ENCODE assay signal across 31 cellular contexts in the genomic region with DNA sequence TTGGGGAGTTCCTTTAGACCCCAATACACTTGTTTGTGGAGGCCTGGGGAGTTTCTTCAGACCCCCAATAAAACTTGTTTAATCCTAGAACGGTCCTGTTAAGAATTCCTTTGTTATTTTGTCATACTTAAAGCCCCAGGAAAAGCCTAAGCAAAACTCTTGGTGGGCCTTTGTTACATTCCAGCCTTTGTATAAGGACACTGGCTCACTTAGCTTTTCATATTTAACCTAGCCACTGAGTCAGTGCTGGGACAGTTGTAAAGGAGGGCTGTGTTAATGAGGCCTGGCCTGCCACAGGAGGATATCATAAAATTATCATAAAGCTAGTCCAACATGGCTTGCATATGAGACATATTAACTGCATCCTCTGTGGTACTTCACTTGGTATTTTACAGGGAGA.
DNase-seq lines count a peak whose midpoint lies in the region; ATAC-seq, FAIRE-seq and TF ChIP-seq lines count a peak whose summit lies in the region.
"Had no signal": no experiment of that assay in that cellular context is flagged by ENCODE, and none has a peak within 500 bp of the region (broad histone marks: within the 10 kb centered on the region; RNA-seq: fewer than 3 reads in every experiment).

No MANE protein-coding gene starts in this region.

- peak overlapping the region; percentile 34 for H2AFZ ChIP-seq in astrocyte (ENCODE audit: low read depth, low read length)
- H2AFZ ChIP-seq: GM23248, PC-9 had no signal

- H3K4me2 ChIP-seq in astrocyte (ENCODE audit: low read length) (no peak overlapping the region), mesendoderm (ENCODE audit: low read length) (no peak overlapping the region)
- H3K4me2 ChIP-seq: A549, PC-9 had no signal

- H3K27me3 Mint-ChIP-seq in astrocyte (ENCODE audit: low read depth, unreplicated experiment): no peaks in the 10 kb centered on the region
- H3K27me3 Mint-ChIP-seq: B cell; CD8-positive, alpha-beta memory T cell; T-cell had no signal

- WGBS in mesendoderm (ENCODE audit: extremely low coverage, insufficient coverage, low lambda C conversion rate): no CpG with 5 or more reads among the region's 1 CpG
- WGBS in pancreas, 2 donors: 33 to 56% methylated on average over 1 of the region's 1 CpG

- H2BK120ac ChIP-seq in mesendoderm (ENCODE audit: low read depth, low read length): peak overlapping the region; percentile 45

- no peaks in the 10 kb centered on the region for H3K9me3 Mint-ChIP-seq in astrocyte (ENCODE audit: unreplicated experiment)
- H3K9me3 Mint-ChIP-seq: HFFc6 had no signal

- no peak overlapping the region for H3K23ac ChIP-seq in mesendoderm (ENCODE audit: low read length)

- no peaks in the 10 kb centered on the region for H3K79me1 ChIP-seq in mesendoderm (ENCODE audit: low read length)

- H3K36me3 Mint-ChIP-seq in astrocyte (ENCODE audit: low read depth, unreplicated experiment): no peaks in the 10 kb centered on the region
- H3K36me3 Mint-ChIP-seq: CD8-positive, alpha-beta memory T cell; T-cell had no signal

- no peak overlapping the region for H2BK15ac ChIP-seq in mesendoderm (replicated peaks; ENCODE audit: low read depth)

- H3K9ac ChIP-seq in astrocyte (ENCODE audit: low read length) (no peak overlapping the region), mesendoderm (ENCODE audit: low read length) (no peak overlapping the region)
- H3K9ac ChIP-seq: GM23248 had no signal

- no peak for TF ChIP-seq CTCF in astrocyte (IDR thresholded peaks at IDR 0.05; ENCODE audit: insufficient read depth, low read depth, low read length)
- no peak for TF ChIP-seq CTCF in pancreas (IDR thresholded peaks at IDR 0.05)

- H3K4me1 ChIP-seq in astrocyte (ENCODE audit: insufficient read depth, low read length) (no peaks in the 10 kb centered on the region), mesendoderm (ENCODE audit: control insufficient read depth, low read depth, low read length) (no peaks in the 10 kb centered on the region), pancreas (no peaks in the 10 kb centered on the region)
- H3K4me1 ChIP-seq: A549, HAP-1, SJSA1 had no signal

- no peak overlapping the region for H3K27ac ChIP-seq in astrocyte (ENCODE audit: low read depth, low read length)
- no peak overlapping the region for H3K27ac ChIP-seq in mesendoderm (ENCODE audit: low read depth, low read length)
- no peak overlapping the region for H3K27ac ChIP-seq in pancreas
- H3K27ac ChIP-seq: A549, C4-2B, GM23248, PC-9, SJSA1 had no signal

- no peak overlapping the region for H3K27ac Mint-ChIP-seq in astrocyte (ENCODE audit: unreplicated experiment)
- H3K27ac Mint-ChIP-seq: B cell; CD8-positive, alpha-beta memory T cell; HFFc6; T-cell had no signal

- no peaks in the 10 kb centered on the region for H3K79me2 ChIP-seq in astrocyte (ENCODE audit: insufficient read depth, low read length)
- no peaks in the 10 kb centered on the region for H3K79me2 ChIP-seq in mesendoderm (ENCODE audit: control insufficient read depth, insufficient read depth, low read length)

- H2AK5ac ChIP-seq in mesendoderm (ENCODE audit: low read length): no peak overlapping the region

- FAIRE-seq in astrocyte (lab: Jason Lieb, UNC): no peak
- no peak for FAIRE-seq in pancreas (lab: Jason Lieb, UNC)
- FAIRE-seq: A549, GM18507, HepG2 had no signal

- H2BK5ac ChIP-seq in mesendoderm (ENCODE audit: low read length): no peak overlapping the region

- H4K20me1 ChIP-seq in astrocyte (ENCODE audit: insufficient read depth, low read length): no peaks in the 10 kb centered on the region

- H3K4me1 Mint-ChIP-seq in astrocyte (ENCODE audit: low read depth, unreplicated experiment): peaks cover 4% of the 10 kb centered on the region
- H3K4me1 Mint-ChIP-seq: B cell; CD8-positive, alpha-beta memory T cell; T-cell had no signal

- H3K4me3 Mint-ChIP-seq in astrocyte (ENCODE audit: unreplicated experiment): no peak overlapping the region
- H3K4me3 Mint-ChIP-seq: B cell; CD8-positive, alpha-beta memory T cell; HFFc6; T-cell had no signal

- DNase-seq in HS-27A (ENCODE audit: low read depth) (peak; percentile 7), astrocyte (ENCODE audit: low read depth) (peak; percentile 3), mesendoderm (peak; percentile 58), NCI-H2227 treated with DMSO at 0.1 percent for 48 hours (lab: John Stamatoyannopoulos, UW) (no peak), pancreas (no peak), AG08395 (ENCODE audit: low spot score) (no peak)
- DNase-seq: Calu3; CD8-positive, alpha-beta memory T cell; DMS79 treated with DMSO at 0.1 percent for 48 hours; GM23248; HFFc6; Karpas-422; MV-4-11; NCI-H1105; NCI-H146; NCI-H1930; NCI-H446 treated with DMSO at 0.1 percent for 48 hours; NCI-H526; NCI-H82; NK-92 treated with Interleukin-12 subunit alpha and Interleukin-12 subunit beta, amount 100 ng/mL, for 24 hours; PC-9; T-cell had no signal

- ATAC-seq in GM19328 (IDR thresholded peaks at IDR 0.05; ENCODE audit: unreplicated experiment) (no peak), pancreas (no peak)
- ATAC-seq: A549, HepG2, Right ventricle myocardium inferior, T-cell had no signal

- H3K56ac ChIP-seq in mesendoderm (ENCODE audit: low read length): no peak overlapping the region

- peak overlapping the region; percentile 56 for H4K8ac ChIP-seq in mesendoderm (ENCODE audit: low read depth, low read length)

- H3K18ac ChIP-seq in mesendoderm (ENCODE audit: low read length): peak overlapping the region; percentile 92

- H3K4ac ChIP-seq in mesendoderm (ENCODE audit: low read depth, low read length): no peak overlapping the region

- H3K9me3 ChIP-seq in astrocyte (ENCODE audit: insufficient read depth, low read depth, low read length) (no peaks in the 10 kb centered on the region), pancreas (no peaks in the 10 kb centered on the region)
- H3K9me3 ChIP-seq: A549, HAP-1, SJSA1 had no signal

- H3K36me3 ChIP-seq in astrocyte (ENCODE audit: insufficient read depth, low read length): no peaks in the 10 kb centered on the region
- H3K36me3 ChIP-seq in mesendoderm (ENCODE audit: control insufficient read depth, insufficient read depth, low read length): no peaks in the 10 kb centered on the region
- no peaks in the 10 kb centered on the region for H3K36me3 ChIP-seq in pancreas
- H3K36me3 ChIP-seq: HAP-1, SJSA1 had no signal

- no peak overlapping the region for H3K4me3 ChIP-seq in astrocyte (ENCODE audit: insufficient read depth, low read depth, low read length)
- H3K4me3 ChIP-seq in mesendoderm (ENCODE audit: low read length): no peak overlapping the region
- H3K4me3 ChIP-seq in pancreas: no peak overlapping the region
- H3K4me3 ChIP-seq: A549, GM23248, HAP-1, PC-9, SJSA1 had no signal

- intact Hi-C loops in pancreas (cut with DNase I): no loop called here

- H4K5ac ChIP-seq in mesendoderm (ENCODE audit: low read length): no peak overlapping the region

- no peaks in the 10 kb centered on the region for H3K27me3 ChIP-seq in astrocyte (ENCODE audit: insufficient read depth, low read length)
- no peaks in the 10 kb centered on the region for H3K27me3 ChIP-seq in mesendoderm (ENCODE audit: insufficient read depth, low read length, poor library complexity)
- no peaks in the 10 kb centered on the region for H3K27me3 ChIP-seq in pancreas
- H3K27me3 ChIP-seq: SJSA1 had no signal

Comparison
In these comparisons a context has a peak if more than half of its experiments do, and no peak if none do; other contexts are left out.
1. DNase-seq: peak in HS-27A (single experiment), astrocyte (single experiment) and mesendoderm (single experiment); none in NCI-H2227 treated with DMSO at 0.1 percent for 48 hours (single experiment), pancreas (0 of 6) and AG08395 (single experiment).